1 cellular context compared by ENCODE assay signal in genomic region chr1:181135462-181135781, GRCh38.
TF ChIP-seq lines count a peak whose summit lies in the region.

No MANE protein-coding gene starts in this region.

TF ChIP-seq in IMR-90, 13 proteins besides CTCF, POLR2A, EP300 and RAD21 (continued from another document):
- TF ChIP-seq MAFK (IDR thresholded peaks at IDR 0.05; ENCODE audit: low read depth, low read length) (no peak), CEBPB (IDR thresholded peaks at IDR 0.05; ENCODE audit: low read depth, low read length) (no peak), FOS (IDR thresholded peaks at IDR 0.05; ENCODE audit: low read depth, low read length) (no peak), RCOR1 (IDR thresholded peaks at IDR 0.05; ENCODE audit: insufficient replicate concordance, low read length) (no peak)
